ENCODE assay signal across 8 cellular contexts in the genomic region with DNA sequence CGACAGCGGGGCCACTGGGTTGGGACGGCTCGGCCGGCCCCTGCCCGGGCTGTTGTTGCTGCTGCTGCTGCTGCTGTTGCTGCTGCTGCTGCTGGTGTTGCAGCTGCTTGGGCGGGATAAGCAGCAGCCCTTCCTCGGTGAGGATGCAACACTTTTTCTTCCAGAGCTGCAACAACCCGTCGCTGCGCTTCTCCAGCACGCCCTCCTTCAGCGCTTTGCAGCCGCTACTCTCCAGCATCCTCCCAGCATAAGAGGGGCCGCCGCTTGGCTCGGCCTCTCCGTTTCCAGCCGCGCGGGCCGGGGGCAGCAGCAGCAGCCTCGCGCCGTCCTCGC. TPM values are rescaled to one million over a fixed set of nuclear protein-coding genes. Genes with fewer than 3 reads are reported as not detected.
DNase-seq lines count a peak whose midpoint lies in the region; ATAC-seq and TF ChIP-seq lines count a peak whose summit lies in the region.

No MANE protein-coding gene starts in this region.

- H3K9me3 ChIP-seq in SK-N-MC (ENCODE audit: low read depth, low read length) (no peaks in the 10 kb centered on the region), psoas muscle (no peaks in the 10 kb centered on the region)

- H3K27me3 ChIP-seq in H7 (ENCODE audit: control insufficient read depth, insufficient read depth, low read length) = peaks cover 2% of the 10 kb centered on the region; the same call in 1 of the 2 replicates
- peaks cover 0 to 36% (median 3%) of the 10 kb centered on the region in 3 donors for H3K27me3 ChIP-seq in psoas muscle (ENCODE audit: insufficient read depth in 3 of 3, low read length in 2 of 3)

- peaks cover 8 to 11% of the 10 kb centered on the region in 2 donors for H3K36me3 Mint-ChIP-seq in CD14-positive monocyte

- intact Hi-C loops in CD14-positive monocyte (cut with micrococcal nuclease) (loop anchor here in 1 of 2 donors (10.0 kb wide), 2 partner anchors 76 to 546 kb away; partner anchors contain the start of gene GLIPR1), psoas muscle (cut with DNase I) (loop anchor here in 1 of 2 donors (5.0 to 10.0 kb wide), 3 partner anchors 306 to 519 kb away; partner anchors contain the start of gene KRR1)

- DNase-seq in CD14-positive monocyte (ENCODE audit: low spot score) (no peak), H7 (no peak), SK-N-MC (ENCODE audit: low read depth, low spot score) (no peak), fibroblast of mammary gland (ENCODE audit: low read depth) (no peak), psoas muscle (no peak), NCI-H1417 (lab: John Stamatoyannopoulos, UW) (no peak)

- 0 to 1% (median 0%) methylated on average over 23 to 26 of the region's 26 CpGs for WGBS in psoas muscle, 3 donors

- peaks cover 23% of the 10 kb centered on the region for H3K4me1 Mint-ChIP-seq in CD14-positive monocyte

- H3K27me3 Mint-ChIP-seq in CD14-positive monocyte (ENCODE audit: low read depth in 3 of 3) = peaks cover 54 to 67% (median 58%) of the 10 kb centered on the region in 3 donors

- H3K36me3 ChIP-seq in H7 (replicated peaks; ENCODE audit: control insufficient read depth, insufficient read depth, low read length) (no peaks in the 10 kb centered on the region; the same call in 1 of the 2 replicates), SK-N-MC (ENCODE audit: insufficient read depth, low read length) (no peaks in the 10 kb centered on the region), psoas muscle (ENCODE audit: insufficient read depth in 1 of 2, low read depth in 1 of 2) (no peaks in the 10 kb centered on the region)

- H3K27ac ChIP-seq in SK-N-MC = no peak overlapping the region
- peak overlapping the region; percentile 88 for H3K27ac ChIP-seq in psoas muscle

- H3K4me1 ChIP-seq in psoas muscle = peaks cover 6% of the 10 kb centered on the region

- H3K9ac ChIP-seq in SK-N-MC (ENCODE audit: insufficient read length) = peak overlapping the region; percentile 26

- H3K4me3 ChIP-seq in H7 (ENCODE audit: insufficient read depth, low read depth, low read length) = peak overlapping the region; percentile 90
- peak overlapping the region; percentile 87 for H3K4me3 ChIP-seq in SK-N-MC
- peak overlapping the region; percentile 94 for H3K4me3 ChIP-seq in fibroblast of mammary gland (ENCODE audit: control insufficient read depth, low read depth, low read length)
- peak overlapping the region; percentile 84 for H3K4me3 ChIP-seq in psoas muscle

- peaks cover 0 to 15% (median 7%) of the 10 kb centered on the region in 7 donors for H3K9me3 Mint-ChIP-seq in CD14-positive monocyte

- no peak for ATAC-seq in psoas muscle
- ATAC-seq in GM21717 (IDR thresholded peaks at IDR 0.05; ENCODE audit: unreplicated experiment) = no peak
- ATAC-seq in HG02610 (IDR thresholded peaks at IDR 0.05; ENCODE audit: unreplicated experiment) = no peak

- peak overlapping the region; percentile 96 to 97 for H3K4me3 Mint-ChIP-seq in CD14-positive monocyte

- TF ChIP-seq CTCF in CD14-positive monocyte (IDR thresholded peaks at IDR 0.05) (no peak), fibroblast of mammary gland (conservative IDR thresholded peaks at IDR 0.05; ENCODE audit: control insufficient read depth, insufficient read depth, low read depth, low read length) (no peak), psoas muscle (IDR thresholded peaks at IDR 0.05) (no peak)

- peak overlapping the region in 1 of 7 donors; percentile 91 for H3K27ac Mint-ChIP-seq in CD14-positive monocyte

RNA-seq across cellular contexts. Expression of gene PHLDA1, which starts 0.5 kb away (rescaled TPM):
- polyA plus RNA-seq in CD14-positive monocyte (1 to 10 TPM; 1.1 to 1.6 TPM), psoas muscle (10 to 100 TPM in 1 of 3 donors, 1 to 10 TPM in 1, under 1 TPM in 1; 0.73 to 35.6 (median 3.5) TPM)
- total RNA-seq in H7 (2014; rRNA removed; shearing (Covaris generic)) = 16.4 and 19.7 TPM in 2 replicates
- 1 to 10 TPM; 2.2 to 3.7 (median 3.1) TPM for total RNA-seq in psoas muscle

RNA-seq across cellular contexts. Expression of gene NAP1L1, which starts 53.4 kb away (rescaled TPM):
- polyA plus RNA-seq in CD14-positive monocyte (100 to 1,000 TPM in 1 of 2 donors, 10 to 100 TPM in 1; 98.3 to 111 TPM), psoas muscle (100 to 1,000 TPM; 201 to 324 (median 231) TPM)
- 219 and 326 TPM in 2 replicates for total RNA-seq in H7 (2014; rRNA removed; shearing (Covaris generic))
- total RNA-seq in psoas muscle = 100 to 1,000 TPM; 245 to 341 (median 291) TPM
